ENCODE assay signal across 19 cellular contexts in the genomic region with DNA sequence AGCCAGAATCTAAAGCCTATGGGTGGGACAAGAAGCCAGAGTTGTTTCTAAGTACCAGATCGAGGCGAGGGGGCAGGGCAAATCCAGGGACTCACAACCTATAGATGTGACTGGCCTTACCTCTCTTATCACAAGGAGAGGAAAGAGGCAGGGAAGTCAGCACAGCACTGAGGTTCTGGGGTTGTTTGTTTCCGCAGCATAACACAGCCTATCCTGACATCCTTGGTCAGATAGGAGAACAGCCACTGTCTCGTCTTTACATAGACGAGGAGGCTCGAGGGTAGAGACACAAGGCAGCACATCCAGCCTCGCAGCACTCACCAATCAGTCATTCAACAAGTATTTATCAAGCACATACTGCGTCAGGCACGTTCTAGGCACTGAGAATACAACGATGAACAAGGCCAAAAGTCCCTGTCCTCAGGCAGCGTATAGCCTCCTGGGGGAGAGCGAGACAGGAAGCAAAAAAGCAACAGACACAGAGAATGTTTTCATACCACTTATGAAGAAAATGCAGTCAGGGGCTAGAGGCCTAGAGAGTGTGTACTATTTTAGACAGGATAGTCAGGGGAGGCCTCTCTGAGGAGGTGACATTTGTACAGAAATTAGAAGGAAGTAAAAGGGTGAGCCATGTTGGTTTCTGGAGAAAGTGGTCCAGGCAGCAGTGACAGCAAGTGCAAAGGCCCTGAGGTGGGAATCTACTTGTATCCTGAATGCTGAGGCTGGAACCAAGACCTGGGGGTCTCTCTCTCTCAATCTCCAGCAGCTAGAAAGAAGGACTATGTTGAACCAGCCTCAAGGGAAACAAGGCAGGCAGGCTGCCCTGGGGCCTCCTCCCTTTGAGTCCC.
"Had no signal": no experiment of that assay in that cellular context is flagged by ENCODE, and none has a peak within 500 bp of the region (broad histone marks: within the 10 kb centered on the region; RNA-seq: fewer than 3 reads in every experiment).

No MANE protein-coding gene starts in this region.

- H3K36me3 ChIP-seq: heart left ventricle, ovary, thoracic aorta, uterus had no signal

- H3K4me1 ChIP-seq: foreskin keratinocyte, uterus had no signal

- H3K36me3 Mint-ChIP-seq: activated naive CD4-positive, alpha-beta T cell treated with anti-CD3 and anti-CD28 coated beads, Interleukin-2, amount 50 U/mL, for 24 hours; T-cell had no signal

- H3K4me3 ChIP-seq: heart left ventricle, ovary, thoracic aorta, uterus had no signal

- H3K4me3 Mint-ChIP-seq: activated CD4-positive, alpha-beta T cell treated with anti-CD3 and anti-CD28 coated beads, Interleukin-2, amount 10 ng/mL, durations not matched to agents 24 days and 14 days; activated naive CD4-positive, alpha-beta T cell treated with anti-CD3 and anti-CD28 coated beads, Interleukin-2, amount 50 U/mL, for 24 hours; activated T-helper 17 cell treated with anti-CD3 and anti-CD28 coated beads, Interleukin-2, amount 50 U/mL, for 72 hours; neural crest cell; stimulated activated naive CD8-positive, alpha-beta T cell treated with anti-CD3 and anti-CD28 coated beads, Interleukin-15, Interleukin-2, amounts not matched to agents 100 ng/mL and 50 ng/mL, for 24 hours; T-cell had no signal

- ATAC-seq: activated T-helper 17 cell treated with anti-CD3 and anti-CD28 coated beads, Interleukin-2, amount 50 U/mL, for 72 hours; foreskin keratinocyte; heart left ventricle; left ventricle myocardium superior; T-cell had no signal

- H3K27ac Mint-ChIP-seq: activated CD4-positive, alpha-beta T cell treated with anti-CD3 and anti-CD28 coated beads, Interleukin-2, amount 10 ng/mL, durations not matched to agents 24 days and 14 days; activated naive CD4-positive, alpha-beta T cell treated with anti-CD3 and anti-CD28 coated beads, Interleukin-2, amount 50 U/mL, for 24 hours; activated T-helper 17 cell treated with anti-CD3 and anti-CD28 coated beads, Interleukin-2, amount 50 U/mL, for 72 hours; stimulated activated naive CD8-positive, alpha-beta T cell treated with anti-CD3 and anti-CD28 coated beads, Interleukin-15, Interleukin-2, amounts not matched to agents 100 ng/mL and 50 ng/mL, for 24 hours; T-cell had no signal

- H3K27ac ChIP-seq: foreskin keratinocyte, heart left ventricle, ovary, thoracic aorta, uterus had no signal

- H3K27me3 Mint-ChIP-seq: activated naive CD4-positive, alpha-beta T cell treated with anti-CD3 and anti-CD28 coated beads, Interleukin-2, amount 50 U/mL, for 24 hours had no signal

- H3K9me3 ChIP-seq: uterus had no signal

- H3K4me1 Mint-ChIP-seq: activated CD4-positive, alpha-beta T cell treated with anti-CD3 and anti-CD28 coated beads, Interleukin-2, amount 10 ng/mL, durations not matched to agents 24 days and 14 days; activated naive CD4-positive, alpha-beta T cell treated with anti-CD3 and anti-CD28 coated beads, Interleukin-2, amount 50 U/mL, for 24 hours; activated T-helper 17 cell treated with anti-CD3 and anti-CD28 coated beads, Interleukin-2, amount 50 U/mL, for 72 hours; neural crest cell; T-cell had no signal

- FAIRE-seq: endothelial cell of umbilical vein had no signal

- DNase-seq: activated CD4-positive, alpha-beta T cell treated with anti-CD3 and anti-CD28 coated beads, Interleukin-2, amount 10 ng/mL, durations not matched to agents 24 days and 14 days; activated T-cell treated with anti-CD3 and anti-CD28 coated beads for 4 hours; anterior cingulate cortex; foreskin keratinocyte; islet precursor cell; left ventricle myocardium superior; mesendoderm; ovary; stimulated activated CD4-positive, alpha-beta T cell treated with anti-CD3 and anti-CD28 coated beads, Interleukin-15, amount 100 ng/mL, for 24 hours; stimulated activated CD4-positive, alpha-beta T cell treated with anti-CD3 and anti-CD28 coated beads, Interleukin-4, amount 100 ng/mL, for 24 hours; T-cell; uterus had no signal

- H3K27me3 ChIP-seq: ovary, uterus had no signal

- H3K9me3 Mint-ChIP-seq: activated naive CD4-positive, alpha-beta T cell treated with anti-CD3 and anti-CD28 coated beads, Interleukin-2, amount 50 U/mL, for 24 hours; activated T-helper 17 cell treated with anti-CD3 and anti-CD28 coated beads, Interleukin-2, amount 50 U/mL, for 72 hours; stimulated activated naive CD8-positive, alpha-beta T cell treated with anti-CD3 and anti-CD28 coated beads, Interleukin-15, Interleukin-2, amounts not matched to agents 100 ng/mL and 50 ng/mL, for 24 hours had no signal
